In genomic region chr4:166274136-166274761, GRCh38 we compare ENCODE assay signal across 20 cellular contexts.
"Had no signal": no experiment of that assay in that cellular context is flagged by ENCODE, and none has a peak within 500 bp of the region (broad histone marks: within the 10 kb centered on the region; RNA-seq: fewer than 3 reads in every experiment).

No MANE protein-coding gene starts in this region.

- ATAC-seq: right lobe of liver, T-helper 17 cell had no signal

- H3K9me3 Mint-ChIP-seq: activated CD4-positive, alpha-beta memory T cell treated with anti-CD3 and anti-CD28 coated beads, Interleukin-2, amount 10 ng/mL, durations not matched to agents 7 days and 5 days; brain; type B pancreatic cell had no signal

- H3K9me3 ChIP-seq: right lobe of liver, suprapubic skin had no signal

- H3K27me3 ChIP-seq: right lobe of liver, suprapubic skin had no signal

- H3K4me3 Mint-ChIP-seq: activated CD4-positive, alpha-beta memory T cell treated with anti-CD3 and anti-CD28 coated beads, Interleukin-2, amount 10 ng/mL, durations not matched to agents 7 days and 5 days; activated naive CD8-positive, alpha-beta T cell; brain; central memory CD8-positive, alpha-beta T cell; T-helper 17 cell; type B pancreatic cell had no signal

- DNase-seq: activated CD4-positive, alpha-beta memory T cell treated with anti-CD3 and anti-CD28 coated beads, Interleukin-2, amount 10 ng/mL, durations not matched to agents 7 days and 5 days; activated CD4-positive, alpha-beta T cell treated with anti-CD3 and anti-CD28 coated beads for 4 hours; activated CD8-positive, alpha-beta memory T cell treated with anti-CD3 and anti-CD28 coated beads, Interleukin-2, amount 50 U/mL, for 4 hours; activated gamma-delta T cell treated with Interleukin-2 at 50 U/mL for 16 hours; amygdala; cortex of kidney; effector memory CD4-positive, alpha-beta T cell; head of caudate nucleus; right lobe of liver; stimulated activated CD4-positive, alpha-beta T cell treated with anti-CD3 and anti-CD28 coated beads, Interleukin-4, amount 100 ng/mL, for 4 hours; stimulated activated CD8-positive, alpha-beta memory T cell treated with anti-CD3 and anti-CD28 coated beads, Interleukin-4, amount 100 ng/mL, for 48 hours; stimulated activated naive CD4-positive, alpha-beta T cell treated with Interleukin-2 at 50 U/mL for 16 hours; T-helper 17 cell had no signal

- H3K27me3 Mint-ChIP-seq: activated CD4-positive, alpha-beta memory T cell treated with anti-CD3 and anti-CD28 coated beads, Interleukin-2, amount 10 ng/mL, durations not matched to agents 7 days and 5 days; activated naive CD8-positive, alpha-beta T cell; brain; central memory CD8-positive, alpha-beta T cell; T-helper 17 cell; type B pancreatic cell had no signal

- H3K4me2 ChIP-seq: smooth muscle cell had no signal

- H3K36me3 ChIP-seq: right lobe of liver, suprapubic skin had no signal

- H3K27ac Mint-ChIP-seq: activated CD4-positive, alpha-beta memory T cell treated with anti-CD3 and anti-CD28 coated beads, Interleukin-2, amount 10 ng/mL, durations not matched to agents 7 days and 5 days; activated naive CD8-positive, alpha-beta T cell; brain; T-helper 17 cell; type B pancreatic cell had no signal

- H3K27ac ChIP-seq: right lobe of liver, suprapubic skin had no signal

- H3K4me1 Mint-ChIP-seq: brain; central memory CD8-positive, alpha-beta T cell; T-helper 17 cell had no signal

- H3K36me3 Mint-ChIP-seq: activated naive CD8-positive, alpha-beta T cell; brain; type B pancreatic cell had no signal

- FAIRE-seq: frontal cortex had no signal

- H3K4me1 ChIP-seq: right lobe of liver, suprapubic skin had no signal

- H3K4me3 ChIP-seq: right lobe of liver, smooth muscle cell, suprapubic skin had no signal
